In genomic region chr12:92105110-92105509, GRCh38 we compare ENCODE assay signal across 11 cellular contexts.
"Had no signal": no experiment of that assay in that cellular context is flagged by ENCODE, and none has a peak within 500 bp of the region (broad histone marks: within the 10 kb centered on the region; RNA-seq: fewer than 3 reads in every experiment).

No MANE protein-coding gene starts in this region.

- H3K27ac ChIP-seq: ascending aorta, heart left ventricle, sigmoid colon had no signal

- H3K36me3 ChIP-seq: ascending aorta, heart left ventricle, sigmoid colon had no signal

- H3K27ac Mint-ChIP-seq: activated B cell treated with CpG ODN at 0.5 μM for 24 hours had no signal

- H3K4me3 Mint-ChIP-seq: activated B cell treated with CpG ODN at 0.5 μM for 24 hours had no signal

- H3K27me3 Mint-ChIP-seq: activated B cell treated with CpG ODN at 0.5 μM for 24 hours had no signal

- H3K27me3 ChIP-seq: ascending aorta, heart left ventricle, sigmoid colon had no signal

- H3K4me3 ChIP-seq: ascending aorta, heart left ventricle, sigmoid colon had no signal

- H3K9me3 ChIP-seq: ascending aorta, heart left ventricle, sigmoid colon, SK-N-SH had no signal

- ATAC-seq: heart left ventricle, left colon had no signal

- H3K4me1 ChIP-seq: ascending aorta had no signal

- DNase-seq: activated B cell treated with CpG ODN at 0.5 μM for 24 hours; activated CD4-positive, alpha-beta T cell treated with anti-CD3 and anti-CD28 coated beads, Interleukin-2, amount 50 U/mL, for 1 hour; activated naive CD4-positive, alpha-beta T cell treated with anti-CD3 and anti-CD28 coated beads, Interleukin-2, amount 50 U/mL, for 16 hours; activated T-cell treated with anti-CD3 and anti-CD28 coated beads, Interleukin-2, amount 50 U/mL, for 4 hours; heart left ventricle; left colon; sigmoid colon; SK-N-SH; stimulated activated CD4-positive, alpha-beta T cell treated with anti-CD3 and anti-CD28 coated beads, Interleukin-12 subunit alpha, Interleukin-12 subunit beta, amount 100 ng/mL, for 4 hours; stimulated activated CD4-positive, alpha-beta T cell treated with anti-CD3 and anti-CD28 coated beads, Interleukin-2, amount 100 ng/mL, for 48 hours had no signal
